In genomic region chr17:50428831-50429424, GRCh38 we compare ENCODE assay signal across 1 cellular context.
TF ChIP-seq lines count a peak whose summit lies in the region.

No MANE protein-coding gene starts in this region.

TF ChIP-seq in HepG2, 621 proteins besides CTCF, POLR2A, EP300 and RAD21 (continued from another document and continues in another):
- TF ChIP-seq HMGXB3 (CRISPR knock-in tag; IDR thresholded peaks at IDR 0.05; ENCODE audit: borderline replicate concordance), result peak; percentile 69; the same call in 1 of the 2 replicates
- 0 out of 2 replicates have a peak, but pooled peaks have one; percentile 24 for TF ChIP-seq ZNF713 (CRISPR knock-in tag; IDR thresholded peaks at IDR 0.05)
- peak; percentile 74; the same call in 1 of the 2 replicates for TF ChIP-seq MEIS2 (CRISPR knock-in tag; IDR thresholded peaks at IDR 0.05)
- no peak for TF ChIP-seq CREBL2 (CRISPR knock-in tag; IDR thresholded peaks at IDR 0.05; ENCODE audit: borderline replicate concordance)
- peak; percentile 66 for TF ChIP-seq XRCC5 (optimal IDR thresholded peaks at IDR 0.05; ENCODE audit: low read length)
- no peak for TF ChIP-seq ZNF720 (CRISPR knock-in tag; IDR thresholded peaks at IDR 0.05)
- peak; percentile 75 for TF ChIP-seq ZBTB39 (CRISPR knock-in tag; IDR thresholded peaks at IDR 0.05)
- peak; percentile 96 for TF ChIP-seq MIXL1 (CRISPR knock-in tag; IDR thresholded peaks at IDR 0.05)
- TF ChIP-seq TBX2 (CRISPR knock-in tag; IDR thresholded peaks at IDR 0.05; ENCODE audit: borderline replicate concordance), result peak; percentile 95
- TF ChIP-seq ZNF431 (CRISPR knock-in tag; IDR thresholded peaks at IDR 0.05; ENCODE audit: borderline replicate concordance, low read depth), result no peak; the same call in 1 of the 2 replicates
- no peak for TF ChIP-seq TAF15 (IDR thresholded peaks at IDR 0.05; ENCODE audit: low read depth, low read length, poor library complexity, severe bottlenecking)
- peak; percentile 90 for TF ChIP-seq ZMYM4 (CRISPR knock-in tag; IDR thresholded peaks at IDR 0.05)
- no peak for TF ChIP-seq HMGA1 (CRISPR knock-in tag; conservative IDR thresholded peaks at IDR 0.05)
- peak in 1 of 2 experiments; percentile 95; a peak in 2 of 4 replicates for TF ChIP-seq KLF16 (CRISPR knock-in tag; IDR thresholded peaks at IDR 0.05)
- TF ChIP-seq FUBP1 (CRISPR knock-in tag; IDR thresholded peaks at IDR 0.05; ENCODE audit: borderline replicate concordance), result no peak
- TF ChIP-seq LCORL (IDR thresholded peaks at IDR 0.05), result peak; percentile 44; the same call in 1 of the 2 replicates
- peak; percentile 97 for TF ChIP-seq LCORL (CRISPR knock-in tag; IDR thresholded peaks at IDR 0.05)
- peak; percentile 93 for TF ChIP-seq ELF3 (CRISPR knock-in tag; IDR thresholded peaks at IDR 0.05)
- TF ChIP-seq ZSCAN5A (CRISPR knock-in tag; IDR thresholded peaks at IDR 0.05; ENCODE audit: borderline replicate concordance), result peak; percentile 94; the same call in 1 of the 2 replicates
- no peak for TF ChIP-seq HNRNPUL1 (IDR thresholded peaks at IDR 0.05; ENCODE audit: low read depth, low read length)
- peak; percentile 55; the same call in 1 of the 2 replicates for TF ChIP-seq ZNF800 (CRISPR knock-in tag; IDR thresholded peaks at IDR 0.05)
- TF ChIP-seq ZNF772 (CRISPR knock-in tag; IDR thresholded peaks at IDR 0.05), result peak; percentile 67; the same call in 1 of the 2 replicates
- peak; percentile 77; the same call in 1 of the 2 replicates for TF ChIP-seq WIZ (CRISPR knock-in tag; IDR thresholded peaks at IDR 0.05)
- peak; percentile 74; the same call in 1 of the 2 replicates for TF ChIP-seq NFIC (IDR thresholded peaks at IDR 0.05; ENCODE audit: low read length)
- TF ChIP-seq ZNF782 (CRISPR knock-in tag; IDR thresholded peaks at IDR 0.05; ENCODE audit: borderline replicate concordance), result peak; percentile 92; the same call in 1 of the 2 replicates
- TF ChIP-seq CHD4 (IDR thresholded peaks at IDR 0.05; ENCODE audit: borderline replicate concordance, low read length), result 0 out of 2 replicates have a peak, but pooled peaks have one; percentile 47
- peak; percentile 73; the same call in 1 of the 2 replicates for TF ChIP-seq ZBTB21 (CRISPR knock-in tag; IDR thresholded peaks at IDR 0.05)
- TF ChIP-seq KDM3A (CRISPR knock-in tag; IDR thresholded peaks at IDR 0.05; ENCODE audit: low read depth), result peak; percentile 94
- peak; percentile 78; the same call in 1 of the 2 replicates for TF ChIP-seq HDAC1 (CRISPR knock-in tag; IDR thresholded peaks at IDR 0.05)
- TF ChIP-seq KDM2A (CRISPR knock-in tag; IDR thresholded peaks at IDR 0.05; ENCODE audit: borderline replicate concordance, low read depth), result peak; percentile 69
- peak; percentile 86 for TF ChIP-seq THRA (CRISPR knock-in tag; IDR thresholded peaks at IDR 0.05; ENCODE audit: borderline replicate concordance)
- no peak for TF ChIP-seq U2AF1 (optimal IDR thresholded peaks at IDR 0.05; ENCODE audit: low read depth, low read length)
- TF ChIP-seq NFRKB (IDR thresholded peaks at IDR 0.05), result no peak
- TF ChIP-seq DNMT3B (CRISPR knock-in tag; conservative IDR thresholded peaks at IDR 0.05), result peak; percentile 83
- peak; percentile 38; the same call in 1 of the 2 replicates for TF ChIP-seq ZNF142 (CRISPR knock-in tag; IDR thresholded peaks at IDR 0.05)
- TF ChIP-seq PPARG (CRISPR knock-in tag; conservative IDR thresholded peaks at IDR 0.05), result peak; percentile 95
- no peak; the same call in 1 of the 2 replicates for TF ChIP-seq SAFB2 (CRISPR knock-in tag; IDR thresholded peaks at IDR 0.05; ENCODE audit: borderline replicate concordance, low read depth)
